19 cellular contexts compared by ENCODE assay signal in the genomic region with DNA sequence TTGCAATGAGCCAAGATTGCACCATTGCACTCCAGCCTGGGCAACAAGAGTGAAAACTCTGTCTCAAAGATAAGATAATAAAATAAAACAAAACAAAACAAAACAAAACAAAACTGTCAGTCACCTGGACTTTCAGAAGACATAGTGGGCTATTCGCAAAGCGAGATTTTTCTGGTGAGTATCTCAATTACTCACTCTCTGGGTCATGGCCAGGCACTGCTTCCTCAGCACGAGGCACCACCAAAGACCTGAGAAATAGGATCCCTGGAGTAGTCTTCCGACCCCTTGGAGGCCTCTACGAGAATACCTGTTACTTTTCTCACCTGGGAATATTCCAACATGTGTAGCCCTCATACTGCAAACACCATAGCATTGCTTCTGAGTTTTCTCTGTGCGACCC.
DNase-seq lines count a peak whose midpoint lies in the region; ATAC-seq and TF ChIP-seq lines count a peak whose summit lies in the region.
"Had no signal": no experiment of that assay in that cellular context is flagged by ENCODE, and none has a peak within 500 bp of the region (broad histone marks: within the 10 kb centered on the region; RNA-seq: fewer than 3 reads in every experiment).

No MANE protein-coding gene starts in this region.

- H3K27ac ChIP-seq in foreskin keratinocyte: peak overlapping the region; percentile 80
- no peak overlapping the region for H3K27ac ChIP-seq in MM.1S (ENCODE audit: low read length)
- no peak overlapping the region for H3K27ac ChIP-seq in sigmoid colon
- H3K27ac ChIP-seq: upper lobe of right lung had no signal

- no peak overlapping the region for H3K9ac ChIP-seq in MM.1S (ENCODE audit: low read length)

- DNase-seq in AG08395 (ENCODE audit: low spot score): peak; percentile 23
- DNase-seq in HT1080 (ENCODE audit: low read depth): peak; percentile 71
- peak; percentile 67 for DNase-seq in amniotic epithelial cell (ENCODE audit: low read depth)
- DNase-seq in foreskin keratinocyte: peak in 1 of 2 donors; percentile 61
- no peak for DNase-seq in MM.1S
- DNase-seq in activated T-cell treated with anti-CD3 and anti-CD28 coated beads, Interleukin-2, amount 50 U/mL, for 4 hours: no peak
- DNase-seq in sigmoid colon: no peak
- DNase-seq: activated CD4-positive, alpha-beta T cell treated with anti-CD3 and anti-CD28 coated beads for 36 hours; activated CD8-positive, alpha-beta memory T cell treated with anti-CD3 and anti-CD28 coated beads, Interleukin-2, amount 10 ng/mL, durations not matched to agents 7 days and 5 days; anterior cingulate cortex; CD8-positive, alpha-beta T cell; immature natural killer cell; NCI-H2029; NCI-H524; upper lobe of right lung had no signal

- intact Hi-C loops in sigmoid colon (cut with DNase I): no loop called here

- peak; percentile 24 for ATAC-seq in foreskin keratinocyte
- ATAC-seq in activated T-cell treated with anti-CD3 and anti-CD28 coated beads, Interleukin-2, amount 50 U/mL, for 4 hours: no peak
- ATAC-seq in GM21529 (IDR thresholded peaks at IDR 0.05; ENCODE audit: unreplicated experiment): no peak
- ATAC-seq: activated CD4-positive, alpha-beta T cell treated with anti-CD3 and anti-CD28 coated beads for 36 hours; activated CD8-positive, alpha-beta memory T cell treated with anti-CD3 and anti-CD28 coated beads, Interleukin-2, amount 10 ng/mL, durations not matched to agents 7 days and 5 days; CD8-positive, alpha-beta T cell; upper lobe of right lung had no signal

- H3K9me3 ChIP-seq in MM.1S (replicated peaks; ENCODE audit: insufficient read depth, low read length) (no peaks in the 10 kb centered on the region), sigmoid colon (no peaks in the 10 kb centered on the region)
- H3K9me3 ChIP-seq: upper lobe of right lung had no signal

- H3K4me1 ChIP-seq in foreskin keratinocyte (peaks cover 25% of the 10 kb centered on the region), MM.1S (ENCODE audit: low read length) (no peaks in the 10 kb centered on the region), sigmoid colon (no peaks in the 10 kb centered on the region)
- H3K4me1 ChIP-seq: upper lobe of right lung had no signal

- no peak for TF ChIP-seq POLR2A in sigmoid colon (IDR thresholded peaks at IDR 0.05)

- H3K4me3 ChIP-seq in MM.1S (ENCODE audit: low read length) (no peak overlapping the region), sigmoid colon (no peak overlapping the region)
- H3K4me3 ChIP-seq: upper lobe of right lung had no signal

- H3K9me3 Mint-ChIP-seq in activated T-cell treated with anti-CD3 and anti-CD28 coated beads, Interleukin-2, amount 50 U/mL, for 4 hours: no peaks in the 10 kb centered on the region
- H3K9me3 Mint-ChIP-seq: CD8-positive, alpha-beta T cell; immature natural killer cell; stimulated activated naive CD8-positive, alpha-beta T cell treated with anti-CD3 and anti-CD28 coated beads, Interleukin-15, Interleukin-2, amounts not matched to agents 100 ng/mL and 50 ng/mL, for 24 hours had no signal

- H3K4me3 Mint-ChIP-seq in activated T-cell treated with anti-CD3 and anti-CD28 coated beads, Interleukin-2, amount 50 U/mL, for 4 hours: no peak overlapping the region
- H3K4me3 Mint-ChIP-seq: activated CD4-positive, alpha-beta T cell treated with anti-CD3 and anti-CD28 coated beads for 36 hours; activated CD8-positive, alpha-beta memory T cell treated with anti-CD3 and anti-CD28 coated beads, Interleukin-2, amount 10 ng/mL, durations not matched to agents 7 days and 5 days; CD8-positive, alpha-beta T cell; IgD-negative memory B cell; memory B cell; stimulated activated naive CD8-positive, alpha-beta T cell treated with anti-CD3 and anti-CD28 coated beads, Interleukin-15, Interleukin-2, amounts not matched to agents 100 ng/mL and 50 ng/mL, for 24 hours had no signal

- H3K9me2 ChIP-seq in MM.1S (replicated peaks; ENCODE audit: insufficient read depth, low read length): no peaks in the 10 kb centered on the region

- no peaks in the 10 kb centered on the region for H3K36me3 ChIP-seq in MM.1S (replicated peaks; ENCODE audit: insufficient read depth, low read length)
- no peaks in the 10 kb centered on the region for H3K36me3 ChIP-seq in sigmoid colon
- H3K36me3 ChIP-seq: upper lobe of right lung had no signal

- H3K27me3 ChIP-seq in foreskin keratinocyte (no peaks in the 10 kb centered on the region), MM.1S (replicated peaks; ENCODE audit: insufficient read depth, low read length) (peaks cover 14% of the 10 kb centered on the region), sigmoid colon (peaks cover 0 to 16% (median 0%) of the 10 kb centered on the region in 3 donors)
- H3K27me3 ChIP-seq: upper lobe of right lung had no signal

- no peaks in the 10 kb centered on the region for H4K20me1 ChIP-seq in MM.1S (ENCODE audit: insufficient read depth, low read length)

- H3K79me2 ChIP-seq in MM.1S (ENCODE audit: low read length): no peaks in the 10 kb centered on the region

- no peak overlapping the region for H2AFZ ChIP-seq in MM.1S (ENCODE audit: low read length)

- H3K27me3 Mint-ChIP-seq in activated T-cell treated with anti-CD3 and anti-CD28 coated beads, Interleukin-2, amount 50 U/mL, for 4 hours (ENCODE audit: low read depth): peaks cover 40% of the 10 kb centered on the region

- no peak for TF ChIP-seq EP300 in sigmoid colon (IDR thresholded peaks at IDR 0.05)

- no peaks in the 10 kb centered on the region for H3K4me1 Mint-ChIP-seq in activated T-cell treated with anti-CD3 and anti-CD28 coated beads, Interleukin-2, amount 50 U/mL, for 4 hours (ENCODE audit: low read depth)
- H3K4me1 Mint-ChIP-seq: activated CD4-positive, alpha-beta T cell treated with anti-CD3 and anti-CD28 coated beads for 36 hours had no signal

- no peak for TF ChIP-seq CTCF in foreskin keratinocyte (conservative IDR thresholded peaks at IDR 0.05)
- no peak for TF ChIP-seq CTCF in MM.1S (IDR thresholded peaks at IDR 0.05; ENCODE audit: low read length)
- TF ChIP-seq CTCF in sigmoid colon (IDR thresholded peaks at IDR 0.05): no peak

- H3F3A ChIP-seq in MM.1S (ENCODE audit: insufficient read depth, low read length): no peaks in the 10 kb centered on the region

- H3K4me2 ChIP-seq in MM.1S (ENCODE audit: low read depth, low read length): no peak overlapping the region

- WGBS in sigmoid colon, 2 donors: 81 to 84% methylated on average over 6 of the region's 6 CpGs

- H3K36me3 Mint-ChIP-seq in activated T-cell treated with anti-CD3 and anti-CD28 coated beads, Interleukin-2, amount 50 U/mL, for 4 hours (ENCODE audit: insufficient read depth): no peaks in the 10 kb centered on the region
- H3K36me3 Mint-ChIP-seq: activated CD8-positive, alpha-beta memory T cell treated with anti-CD3 and anti-CD28 coated beads, Interleukin-2, amount 10 ng/mL, durations not matched to agents 7 days and 5 days; CD8-positive, alpha-beta T cell; immature natural killer cell; memory B cell had no signal

Comparison
In these comparisons a context has a peak if more than half of its experiments do, and no peak if none do; other contexts are left out.
1. DNase-seq: peak in AG08395 (single experiment), HT1080 (single experiment) and amniotic epithelial cell (single experiment); none in MM.1S (single experiment), activated T-cell treated with anti-CD3 and anti-CD28 coated beads, Interleukin-2, amount 50 U/mL, for 4 hours (single experiment) and sigmoid colon (single experiment).